Comparison of ENCODE assay signal across 12 cellular contexts in the genomic region with DNA sequence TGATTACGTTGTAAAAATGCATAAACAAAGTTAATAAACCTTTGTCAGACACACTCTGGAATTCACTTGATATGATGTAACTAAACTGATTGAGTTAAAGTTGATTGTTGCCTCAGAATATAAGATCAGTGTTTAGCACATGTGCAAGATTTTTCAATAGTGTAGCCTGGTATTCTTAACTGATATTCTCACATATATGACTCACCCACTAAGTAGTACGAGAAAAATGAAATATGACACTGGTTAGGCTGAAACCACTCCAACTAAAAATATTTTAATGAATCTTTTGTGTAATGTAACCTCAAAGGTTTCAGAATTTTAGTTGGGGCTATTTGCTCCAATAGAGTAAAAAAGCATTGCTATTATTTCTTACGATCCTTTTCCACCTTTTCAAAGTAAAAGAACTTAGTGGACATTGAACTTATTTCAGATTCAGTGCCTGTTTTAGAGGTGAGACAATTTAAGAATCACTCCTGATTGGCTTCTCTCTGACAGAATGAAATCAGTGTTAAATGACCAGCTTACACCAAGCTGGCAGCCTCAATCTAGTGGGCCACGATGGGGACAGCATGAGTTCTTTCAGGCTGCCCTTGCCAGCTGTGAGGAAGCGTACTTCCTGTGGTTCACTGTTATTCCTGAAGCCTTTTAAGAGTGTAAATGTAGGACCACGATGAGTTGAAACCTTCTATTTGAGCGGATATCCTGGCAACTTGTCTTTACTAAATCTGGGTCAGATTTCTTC.
A peak's percentile ranks its signal among the peaks of the same experiment; 100 is the strongest.
DNase-seq lines count a peak whose midpoint lies in the region; ATAC-seq and TF ChIP-seq lines count a peak whose summit lies in the region.
"Had no signal": no experiment of that assay in that cellular context is flagged by ENCODE, and none has a peak within 500 bp of the region (broad histone marks: within the 10 kb centered on the region; RNA-seq: fewer than 3 reads in every experiment).

No MANE protein-coding gene starts in this region.

- peak overlapping the region; percentile 44 for H3K9ac ChIP-seq in smooth muscle cell (ENCODE audit: low read depth)

- H3K4me2 ChIP-seq in smooth muscle cell: peak overlapping the region; percentile 71

- H3K27ac ChIP-seq in RWPE2 (ENCODE audit: poor library complexity, severe bottlenecking) (peak overlapping the region; percentile 94), smooth muscle cell (ENCODE audit: low read depth) (peak overlapping the region; percentile 87), testis (no peak overlapping the region)
- H3K27ac ChIP-seq: SK-N-MC had no signal

- DNase-seq in NCI-H446 treated with DMSO at 0.1 percent for 48 hours (lab: John Stamatoyannopoulos, UW) (peak; percentile 34), NCI-H446 (lab: John Stamatoyannopoulos, UW) (no peak), RWPE2 (ENCODE audit: low spot score) (no peak), fibroblast of peridontal ligament (ENCODE audit: extremely low read depth) (peak; percentile 87), smooth muscle cell (lab: John Stamatoyannopoulos, UW; ENCODE audit: unreplicated experiment) (no peak), testis (no peak), GM13976 (ENCODE audit: low spot score) (no peak)
- DNase-seq: natural killer cell; NCI-H146; stimulated activated CD4-positive, alpha-beta T cell treated with anti-CD3 and anti-CD28 coated beads, Interleukin-1b, Interleukin-23, amount 100 ng/mL, for 48 hours had no signal

- no peaks in the 10 kb centered on the region for H3K9me3 ChIP-seq in RWPE2 (ENCODE audit: severe bottlenecking)
- no peaks in the 10 kb centered on the region for H3K9me3 ChIP-seq in smooth muscle cell (replicated peaks; ENCODE audit: low read depth)
- no peaks in the 10 kb centered on the region for H3K9me3 ChIP-seq in testis

- H4K20me1 ChIP-seq in smooth muscle cell (ENCODE audit: low read depth): no peaks in the 10 kb centered on the region

- H3K4me1 ChIP-seq in RWPE2 (ENCODE audit: insufficient read depth, poor library complexity, severe bottlenecking): peaks cover 22% of the 10 kb centered on the region
- peaks cover 19% of the 10 kb centered on the region for H3K4me1 ChIP-seq in smooth muscle cell (ENCODE audit: low read depth)
- no peaks in the 10 kb centered on the region for H3K4me1 ChIP-seq in testis

- in situ Hi-C loops in GM13976 (cut with MboI; ENCODE audit: low sequenced_read_pairs, unreplicated experiment): no loop called here

- ATAC-seq in RWPE2 (ENCODE audit: low read depth) (peak; percentile 90), HG02763 (IDR thresholded peaks at IDR 0.05; ENCODE audit: unreplicated experiment) (no peak)
- ATAC-seq: natural killer cell had no signal

- intact Hi-C loops in testis (cut with DNase I; ENCODE audit: low total_unique reads): no loop called here

- H3K27me3 ChIP-seq in RWPE2 (ENCODE audit: insufficient read depth, poor library complexity, severe bottlenecking): no peaks in the 10 kb centered on the region
- H3K27me3 ChIP-seq in smooth muscle cell (ENCODE audit: low read depth): no peaks in the 10 kb centered on the region
- no peaks in the 10 kb centered on the region for H3K27me3 ChIP-seq in testis

- no peaks in the 10 kb centered on the region for H3K79me2 ChIP-seq in smooth muscle cell (ENCODE audit: low read depth)

- H3K4me3 ChIP-seq in RWPE2 (ENCODE audit: severe bottlenecking) (no peak overlapping the region), smooth muscle cell (no peak overlapping the region), testis (no peak overlapping the region)
- H3K4me3 ChIP-seq: SK-N-MC had no signal

- no peak for TF ChIP-seq CTCF in RWPE2 (IDR thresholded peaks at IDR 0.05; ENCODE audit: poor library complexity, severe bottlenecking)
- no peak for TF ChIP-seq CTCF in smooth muscle cell (IDR thresholded peaks at IDR 0.05; ENCODE audit: borderline replicate concordance, insufficient read depth, poor library complexity, severe bottlenecking)
- TF ChIP-seq CTCF in testis (IDR thresholded peaks at IDR 0.05): no peak
- no peak for TF ChIP-seq CTCF in GM13976 (IDR thresholded peaks at IDR 0.05; ENCODE audit: borderline replicate concordance, control extremely low read depth, extremely low read depth, insufficient read depth, missing control alignments)

- TF ChIP-seq POLR2A in testis (IDR thresholded peaks at IDR 0.05): no peak

- H3K36me3 ChIP-seq in RWPE2 (ENCODE audit: low read depth) (no peaks in the 10 kb centered on the region), smooth muscle cell (ENCODE audit: low read depth) (no peaks in the 10 kb centered on the region), testis (ENCODE audit: low read depth, missing control alignments) (no peaks in the 10 kb centered on the region)

- peak overlapping the region; percentile 77 for H2AFZ ChIP-seq in smooth muscle cell (ENCODE audit: low read depth)

- H3F3A ChIP-seq in smooth muscle cell (ENCODE audit: low read depth): peaks cover 8% of the 10 kb centered on the region

- WGBS in smooth muscle cell (ENCODE audit: low lambda C conversion rate): 52% methylated on average over 7 of the region's 7 CpGs
- WGBS in testis, 2 donors: 61 to 65% methylated on average over 7 of the region's 7 CpGs

Comparison
In these comparisons a context has a peak if more than half of its experiments do, and no peak if none do; other contexts are left out.
1. DNase-seq: peak in NCI-H446 treated with DMSO at 0.1 percent for 48 hours (single experiment) and fibroblast of peridontal ligament (single experiment); none in NCI-H446 (0 of 2), RWPE2 (single experiment), smooth muscle cell (single experiment), testis (single experiment) and GM13976 (single experiment).
2. H3K27ac ChIP-seq: peak in RWPE2 (single experiment) and smooth muscle cell (single experiment); none in testis (0 of 2).